Comparison of ENCODE assay signal across 1 cellular context in genomic region chr11:64144587-64145295, GRCh38.
TF ChIP-seq lines count a peak whose summit lies in the region.

No MANE protein-coding gene starts in this region.

TF ChIP-seq in IMR-90, 13 proteins besides CTCF, POLR2A, EP300 and RAD21 (continued from another document):
- TF ChIP-seq, protein P1, sequence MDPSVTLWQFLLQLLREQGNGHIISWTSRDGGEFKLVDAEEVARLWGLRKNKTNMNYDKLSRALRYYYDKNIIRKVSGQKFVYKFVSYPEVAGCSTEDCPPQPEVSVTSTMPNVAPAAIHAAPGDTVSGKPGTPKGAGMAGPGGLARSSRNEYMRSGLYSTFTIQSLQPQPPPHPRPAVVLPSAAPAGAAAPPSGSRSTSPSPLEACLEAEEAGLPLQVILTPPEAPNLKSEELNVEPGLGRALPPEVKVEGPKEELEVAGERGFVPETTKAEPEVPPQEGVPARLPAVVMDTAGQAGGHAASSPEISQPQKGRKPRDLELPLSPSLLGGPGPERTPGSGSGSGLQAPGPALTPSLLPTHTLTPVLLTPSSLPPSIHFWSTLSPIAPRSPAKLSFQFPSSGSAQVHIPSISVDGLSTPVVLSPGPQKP (IDR thresholded peaks at IDR 0.05; ENCODE audit: borderline replicate concordance, low read depth, low read length) = no peak
- TF ChIP-seq, protein P2, sequence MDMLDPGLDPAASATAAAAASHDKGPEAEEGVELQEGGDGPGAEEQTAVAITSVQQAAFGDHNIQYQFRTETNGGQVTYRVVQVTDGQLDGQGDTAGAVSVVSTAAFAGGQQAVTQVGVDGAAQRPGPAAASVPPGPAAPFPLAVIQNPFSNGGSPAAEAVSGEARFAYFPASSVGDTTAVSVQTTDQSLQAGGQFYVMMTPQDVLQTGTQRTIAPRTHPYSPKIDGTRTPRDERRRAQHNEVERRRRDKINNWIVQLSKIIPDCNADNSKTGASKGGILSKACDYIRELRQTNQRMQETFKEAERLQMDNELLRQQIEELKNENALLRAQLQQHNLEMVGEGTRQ (IDR thresholded peaks at IDR 0.05; ENCODE audit: low read depth, low read length) = no peak
- no peak for TF ChIP-seq CHD1 (IDR thresholded peaks at IDR 0.05; ENCODE audit: low read depth, low read length)
- no peak for TF ChIP-seq MAZ (IDR thresholded peaks at IDR 0.05; ENCODE audit: borderline replicate concordance, low read depth, low read length)
- no peak for TF ChIP-seq NFE2L2 (IDR thresholded peaks at IDR 0.05; ENCODE audit: low read depth, low read length)
- no peak for TF ChIP-seq RFX5 (IDR thresholded peaks at IDR 0.05; ENCODE audit: low read depth, low read length)
- TF ChIP-seq RCOR1 (IDR thresholded peaks at IDR 0.05; ENCODE audit: insufficient replicate concordance, low read length) = no peak
